ENCODE assay signal across 1 cellular context in the genomic region with DNA sequence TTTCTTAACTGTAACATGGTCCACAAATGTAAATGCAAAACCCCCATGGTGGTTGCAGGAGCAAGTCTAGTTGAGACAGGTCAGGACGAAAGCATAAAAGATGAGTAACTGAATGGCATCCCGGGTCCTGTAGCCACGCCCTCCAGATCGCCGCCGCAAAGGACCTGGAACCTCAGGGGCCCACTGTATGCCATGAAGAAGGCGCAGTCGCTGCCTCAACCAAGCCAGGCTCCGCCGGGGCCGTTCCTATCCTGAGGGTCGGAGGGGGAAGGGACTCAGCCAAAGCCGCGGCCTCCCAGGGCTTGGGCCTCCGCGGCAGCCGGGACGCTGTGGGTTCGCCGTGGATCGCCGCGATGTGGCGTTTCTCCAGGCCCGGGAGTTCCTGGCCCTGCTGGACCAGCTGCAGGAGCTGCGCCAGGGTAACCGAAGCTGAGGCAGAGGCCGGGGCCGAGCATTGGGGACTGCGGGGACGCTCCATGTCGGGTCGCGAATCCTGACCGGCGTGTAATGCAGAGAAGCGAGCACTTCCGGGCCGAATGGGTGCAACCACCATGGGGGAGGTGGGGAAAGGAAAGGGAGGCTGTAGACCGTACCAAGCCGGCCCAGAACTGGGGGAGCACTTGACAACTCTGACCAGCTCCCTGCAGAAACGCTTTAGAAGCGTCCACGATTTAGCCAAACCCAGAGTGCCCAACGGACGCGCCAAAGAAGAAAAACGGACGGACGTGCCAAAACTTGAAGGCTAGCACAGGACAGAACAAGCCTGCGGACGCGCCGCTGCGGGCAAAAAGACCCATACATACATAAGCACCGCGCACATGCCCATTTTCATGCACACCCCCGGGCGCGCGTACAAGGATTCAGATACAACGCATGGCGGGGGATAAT.
A peak's percentile ranks its signal among the peaks of the same experiment; 100 is the strongest.
TF ChIP-seq lines count a peak whose summit lies in the region.

No MANE protein-coding gene starts in this region.

TF ChIP-seq in HepG2, 621 proteins besides CTCF, POLR2A, EP300 and RAD21 (continued from another document and continues in another):
- TF ChIP-seq, protein P1, sequence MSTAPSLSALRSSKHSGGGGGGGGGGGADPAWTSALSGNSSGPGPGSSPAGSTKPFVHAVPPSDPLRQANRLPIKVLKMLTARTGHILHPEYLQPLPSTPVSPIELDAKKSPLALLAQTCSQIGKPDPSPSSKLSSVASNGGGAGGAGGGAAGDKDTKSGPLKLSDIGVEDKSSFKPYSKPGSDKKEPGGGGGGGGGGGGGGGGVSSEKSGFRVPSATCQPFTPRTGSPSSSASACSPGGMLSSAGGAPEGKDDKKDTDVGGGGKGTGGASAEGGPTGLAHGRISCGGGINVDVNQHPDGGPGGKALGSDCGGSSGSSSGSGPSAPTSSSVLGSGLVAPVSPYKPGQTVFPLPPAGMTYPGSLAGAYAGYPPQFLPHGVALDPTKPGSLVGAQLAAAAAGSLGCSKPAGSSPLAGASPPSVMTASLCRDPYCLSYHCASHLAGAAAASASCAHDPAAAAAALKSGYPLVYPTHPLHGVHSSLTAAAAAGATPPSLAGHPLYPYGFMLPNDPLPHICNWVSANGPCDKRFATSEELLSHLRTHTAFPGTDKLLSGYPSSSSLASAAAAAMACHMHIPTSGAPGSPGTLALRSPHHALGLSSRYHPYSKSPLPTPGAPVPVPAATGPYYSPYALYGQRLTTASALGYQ (CRISPR knock-in tag; IDR thresholded peaks at IDR 0.05) = peak; percentile 7; the same call in 1 of the 2 replicates
- TF ChIP-seq NR2F1 (CRISPR knock-in tag; IDR thresholded peaks at IDR 0.05) (peak; percentile 32 to 44; a peak in 1 of 4 replicates), ZFP36L2 (CRISPR knock-in tag; IDR thresholded peaks at IDR 0.05) (no peak), ETV6 (CRISPR knock-in tag; conservative IDR thresholded peaks at IDR 0.05) (peak; percentile 58; the same call in 1 of the 2 replicates), ZNF674 (CRISPR knock-in tag; IDR thresholded peaks at IDR 0.05; ENCODE audit: low read depth) (no peak), SYNCRIP (IDR thresholded peaks at IDR 0.05; ENCODE audit: insufficient read depth, low read depth, low read length) (no peak), ZSCAN9 (CRISPR knock-in tag; IDR thresholded peaks at IDR 0.05; ENCODE audit: borderline replicate concordance) (peak; percentile 54; the same call in 1 of the 2 replicates), ZNF207 (IDR thresholded peaks at IDR 0.05; ENCODE audit: borderline replicate concordance) (no peak), NFIC (IDR thresholded peaks at IDR 0.05; ENCODE audit: low read length) (0 out of 2 replicates have a peak, but pooled peaks have one; percentile 55), HNRNPH1 (optimal IDR thresholded peaks at IDR 0.05; ENCODE audit: low read depth, low read length) (no peak), ZNF547 (CRISPR knock-in tag; IDR thresholded peaks at IDR 0.05) (peak; percentile 98), ZNF558 (CRISPR knock-in tag; IDR thresholded peaks at IDR 0.05; ENCODE audit: borderline replicate concordance) (peak; percentile 77), SMYD3 (CRISPR knock-in tag; IDR thresholded peaks at IDR 0.05) (peak; percentile 99), MTF1 (CRISPR knock-in tag; IDR thresholded peaks at IDR 0.05) (peak; percentile 34; the same call in 1 of the 2 replicates), SMARCC2 (IDR thresholded peaks at IDR 0.05) (no peak), MLLT10 (CRISPR knock-in tag; IDR thresholded peaks at IDR 0.05) (no peak), NFE2L2 (IDR thresholded peaks at IDR 0.05; ENCODE audit: low read length) (no peak), NONO (IDR thresholded peaks at IDR 0.05) (no peak), NONO (CRISPR knock-in tag; conservative IDR thresholded peaks at IDR 0.05) (peak; percentile 100), DPF2 (CRISPR knock-in tag; IDR thresholded peaks at IDR 0.05; ENCODE audit: borderline replicate concordance, low read depth) (no peak; the same call in 1 of the 2 replicates), ZFYVE20 (CRISPR knock-in tag; IDR thresholded peaks at IDR 0.05; ENCODE audit: borderline replicate concordance, low read depth) (no peak), LCORL (IDR thresholded peaks at IDR 0.05) (no peak), LCORL (CRISPR knock-in tag; IDR thresholded peaks at IDR 0.05) (peak; percentile 65; the same call in 1 of the 2 replicates), PITX1 (CRISPR knock-in tag; IDR thresholded peaks at IDR 0.05) (peak; percentile 88), HDAC1 (CRISPR knock-in tag; IDR thresholded peaks at IDR 0.05) (peak; percentile 90)
- TF ChIP-seq, protein P2, sequence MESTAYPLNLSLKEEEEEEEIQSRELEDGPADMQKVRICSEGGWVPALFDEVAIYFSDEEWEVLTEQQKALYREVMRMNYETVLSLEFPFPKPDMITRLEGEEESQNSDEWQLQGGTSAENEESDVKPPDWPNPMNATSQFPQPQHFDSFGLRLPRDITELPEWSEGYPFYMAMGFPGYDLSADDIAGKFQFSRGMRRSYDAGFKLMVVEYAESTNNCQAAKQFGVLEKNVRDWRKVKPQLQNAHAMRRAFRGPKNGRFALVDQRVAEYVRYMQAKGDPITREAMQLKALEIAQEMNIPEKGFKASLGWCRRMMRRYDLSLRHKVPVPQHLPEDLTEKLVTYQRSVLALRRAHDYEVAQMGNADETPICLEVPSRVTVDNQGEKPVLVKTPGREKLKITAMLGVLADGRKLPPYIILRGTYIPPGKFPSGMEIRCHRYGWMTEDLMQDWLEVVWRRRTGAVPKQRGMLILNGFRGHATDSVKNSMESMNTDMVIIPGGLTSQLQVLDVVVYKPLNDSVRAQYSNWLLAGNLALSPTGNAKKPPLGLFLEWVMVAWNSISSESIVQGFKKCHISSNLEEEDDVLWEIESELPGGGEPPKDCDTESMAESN (CRISPR knock-in tag; conservative IDR thresholded peaks at IDR 0.05) = peak; percentile 64; the same call in 1 of the 2 replicates
- TF ChIP-seq, protein P3, sequence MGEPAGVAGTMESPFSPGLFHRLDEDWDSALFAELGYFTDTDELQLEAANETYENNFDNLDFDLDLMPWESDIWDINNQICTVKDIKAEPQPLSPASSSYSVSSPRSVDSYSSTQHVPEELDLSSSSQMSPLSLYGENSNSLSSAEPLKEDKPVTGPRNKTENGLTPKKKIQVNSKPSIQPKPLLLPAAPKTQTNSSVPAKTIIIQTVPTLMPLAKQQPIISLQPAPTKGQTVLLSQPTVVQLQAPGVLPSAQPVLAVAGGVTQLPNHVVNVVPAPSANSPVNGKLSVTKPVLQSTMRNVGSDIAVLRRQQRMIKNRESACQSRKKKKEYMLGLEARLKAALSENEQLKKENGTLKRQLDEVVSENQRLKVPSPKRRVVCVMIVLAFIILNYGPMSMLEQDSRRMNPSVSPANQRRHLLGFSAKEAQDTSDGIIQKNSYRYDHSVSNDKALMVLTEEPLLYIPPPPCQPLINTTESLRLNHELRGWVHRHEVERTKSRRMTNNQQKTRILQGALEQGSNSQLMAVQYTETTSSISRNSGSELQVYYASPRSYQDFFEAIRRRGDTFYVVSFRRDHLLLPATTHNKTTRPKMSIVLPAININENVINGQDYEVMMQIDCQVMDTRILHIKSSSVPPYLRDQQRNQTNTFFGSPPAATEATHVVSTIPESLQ (CRISPR knock-in tag; conservative IDR thresholded peaks at IDR 0.05) = no peak; the same call in 1 of the 2 replicates
- TF ChIP-seq, protein P4, sequence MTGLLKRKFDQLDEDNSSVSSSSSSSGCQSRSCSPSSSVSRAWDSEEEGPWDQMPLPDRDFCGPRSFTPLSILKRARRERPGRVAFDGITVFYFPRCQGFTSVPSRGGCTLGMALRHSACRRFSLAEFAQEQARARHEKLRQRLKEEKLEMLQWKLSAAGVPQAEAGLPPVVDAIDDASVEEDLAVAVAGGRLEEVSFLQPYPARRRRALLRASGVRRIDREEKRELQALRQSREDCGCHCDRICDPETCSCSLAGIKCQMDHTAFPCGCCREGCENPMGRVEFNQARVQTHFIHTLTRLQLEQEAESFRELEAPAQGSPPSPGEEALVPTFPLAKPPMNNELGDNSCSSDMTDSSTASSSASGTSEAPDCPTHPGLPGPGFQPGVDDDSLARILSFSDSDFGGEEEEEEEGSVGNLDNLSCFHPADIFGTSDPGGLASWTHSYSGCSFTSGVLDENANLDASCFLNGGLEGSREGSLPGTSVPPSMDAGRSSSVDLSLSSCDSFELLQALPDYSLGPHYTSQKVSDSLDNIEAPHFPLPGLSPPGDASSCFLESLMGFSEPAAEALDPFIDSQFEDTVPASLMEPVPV (CRISPR knock-in tag; IDR thresholded peaks at IDR 0.05) = peak; percentile 96
- TF ChIP-seq, protein P5, sequence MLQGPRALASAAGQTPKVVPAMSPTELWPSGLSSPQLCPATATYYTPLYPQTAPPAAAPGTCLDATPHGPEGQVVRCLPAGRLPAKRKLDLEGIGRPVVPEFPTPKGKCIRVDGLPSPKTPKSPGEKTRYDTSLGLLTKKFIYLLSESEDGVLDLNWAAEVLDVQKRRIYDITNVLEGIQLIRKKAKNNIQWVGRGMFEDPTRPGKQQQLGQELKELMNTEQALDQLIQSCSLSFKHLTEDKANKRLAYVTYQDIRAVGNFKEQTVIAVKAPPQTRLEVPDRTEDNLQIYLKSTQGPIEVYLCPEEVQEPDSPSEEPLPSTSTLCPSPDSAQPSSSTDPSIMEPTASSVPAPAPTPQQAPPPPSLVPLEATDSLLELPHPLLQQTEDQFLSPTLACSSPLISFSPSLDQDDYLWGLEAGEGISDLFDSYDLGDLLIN (CRISPR knock-in tag; IDR thresholded peaks at IDR 0.05; ENCODE audit: borderline replicate concordance) = peak; percentile 17; the same call in 1 of the 2 replicates
- TF ChIP-seq, protein P6, sequence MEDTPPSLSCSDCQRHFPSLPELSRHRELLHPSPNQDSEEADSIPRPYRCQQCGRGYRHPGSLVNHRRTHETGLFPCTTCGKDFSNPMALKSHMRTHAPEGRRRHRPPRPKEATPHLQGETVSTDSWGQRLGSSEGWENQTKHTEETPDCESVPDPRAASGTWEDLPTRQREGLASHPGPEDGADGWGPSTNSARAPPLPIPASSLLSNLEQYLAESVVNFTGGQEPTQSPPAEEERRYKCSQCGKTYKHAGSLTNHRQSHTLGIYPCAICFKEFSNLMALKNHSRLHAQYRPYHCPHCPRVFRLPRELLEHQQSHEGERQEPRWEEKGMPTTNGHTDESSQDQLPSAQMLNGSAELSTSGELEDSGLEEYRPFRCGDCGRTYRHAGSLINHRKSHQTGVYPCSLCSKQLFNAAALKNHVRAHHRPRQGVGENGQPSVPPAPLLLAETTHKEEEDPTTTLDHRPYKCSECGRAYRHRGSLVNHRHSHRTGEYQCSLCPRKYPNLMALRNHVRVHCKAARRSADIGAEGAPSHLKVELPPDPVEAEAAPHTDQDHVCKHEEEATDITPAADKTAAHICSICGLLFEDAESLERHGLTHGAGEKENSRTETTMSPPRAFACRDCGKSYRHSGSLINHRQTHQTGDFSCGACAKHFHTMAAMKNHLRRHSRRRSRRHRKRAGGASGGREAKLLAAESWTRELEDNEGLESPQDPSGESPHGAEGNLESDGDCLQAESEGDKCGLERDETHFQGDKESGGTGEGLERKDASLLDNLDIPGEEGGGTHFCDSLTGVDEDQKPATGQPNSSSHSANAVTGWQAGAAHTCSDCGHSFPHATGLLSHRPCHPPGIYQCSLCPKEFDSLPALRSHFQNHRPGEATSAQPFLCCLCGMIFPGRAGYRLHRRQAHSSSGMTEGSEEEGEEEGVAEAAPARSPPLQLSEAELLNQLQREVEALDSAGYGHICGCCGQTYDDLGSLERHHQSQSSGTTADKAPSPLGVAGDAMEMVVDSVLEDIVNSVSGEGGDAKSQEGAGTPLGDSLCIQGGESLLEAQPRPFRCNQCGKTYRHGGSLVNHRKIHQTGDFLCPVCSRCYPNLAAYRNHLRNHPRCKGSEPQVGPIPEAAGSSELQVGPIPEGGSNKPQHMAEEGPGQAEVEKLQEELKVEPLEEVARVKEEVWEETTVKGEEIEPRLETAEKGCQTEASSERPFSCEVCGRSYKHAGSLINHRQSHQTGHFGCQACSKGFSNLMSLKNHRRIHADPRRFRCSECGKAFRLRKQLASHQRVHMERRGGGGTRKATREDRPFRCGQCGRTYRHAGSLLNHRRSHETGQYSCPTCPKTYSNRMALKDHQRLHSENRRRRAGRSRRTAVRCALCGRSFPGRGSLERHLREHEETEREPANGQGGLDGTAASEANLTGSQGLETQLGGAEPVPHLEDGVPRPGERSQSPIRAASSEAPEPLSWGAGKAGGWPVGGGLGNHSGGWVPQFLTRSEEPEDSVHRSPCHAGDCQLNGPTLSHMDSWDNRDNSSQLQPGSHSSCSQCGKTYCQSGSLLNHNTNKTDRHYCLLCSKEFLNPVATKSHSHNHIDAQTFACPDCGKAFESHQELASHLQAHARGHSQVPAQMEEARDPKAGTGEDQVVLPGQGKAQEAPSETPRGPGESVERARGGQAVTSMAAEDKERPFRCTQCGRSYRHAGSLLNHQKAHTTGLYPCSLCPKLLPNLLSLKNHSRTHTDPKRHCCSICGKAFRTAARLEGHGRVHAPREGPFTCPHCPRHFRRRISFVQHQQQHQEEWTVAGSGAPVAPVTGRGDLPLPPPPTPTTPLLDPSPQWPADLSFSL (CRISPR knock-in tag; IDR thresholded peaks at IDR 0.05) = peak; percentile 74; the same call in 1 of the 2 replicates
- TF ChIP-seq, protein P7, sequence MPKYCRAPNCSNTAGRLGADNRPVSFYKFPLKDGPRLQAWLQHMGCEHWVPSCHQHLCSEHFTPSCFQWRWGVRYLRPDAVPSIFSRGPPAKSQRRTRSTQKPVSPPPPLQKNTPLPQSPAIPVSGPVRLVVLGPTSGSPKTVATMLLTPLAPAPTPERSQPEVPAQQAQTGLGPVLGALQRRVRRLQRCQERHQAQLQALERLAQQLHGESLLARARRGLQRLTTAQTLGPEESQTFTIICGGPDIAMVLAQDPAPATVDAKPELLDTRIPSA (CRISPR knock-in tag; IDR thresholded peaks at IDR 0.05; ENCODE audit: borderline replicate concordance) = no peak
- TF ChIP-seq, protein P8, sequence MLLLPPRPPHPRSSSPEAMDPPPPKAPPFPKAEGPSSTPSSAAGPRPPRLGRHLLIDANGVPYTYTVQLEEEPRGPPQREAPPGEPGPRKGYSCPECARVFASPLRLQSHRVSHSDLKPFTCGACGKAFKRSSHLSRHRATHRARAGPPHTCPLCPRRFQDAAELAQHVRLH (CRISPR knock-in tag; IDR thresholded peaks at IDR 0.05; ENCODE audit: borderline replicate concordance, low read depth) = peak; percentile 97
